In the genomic region with DNA sequence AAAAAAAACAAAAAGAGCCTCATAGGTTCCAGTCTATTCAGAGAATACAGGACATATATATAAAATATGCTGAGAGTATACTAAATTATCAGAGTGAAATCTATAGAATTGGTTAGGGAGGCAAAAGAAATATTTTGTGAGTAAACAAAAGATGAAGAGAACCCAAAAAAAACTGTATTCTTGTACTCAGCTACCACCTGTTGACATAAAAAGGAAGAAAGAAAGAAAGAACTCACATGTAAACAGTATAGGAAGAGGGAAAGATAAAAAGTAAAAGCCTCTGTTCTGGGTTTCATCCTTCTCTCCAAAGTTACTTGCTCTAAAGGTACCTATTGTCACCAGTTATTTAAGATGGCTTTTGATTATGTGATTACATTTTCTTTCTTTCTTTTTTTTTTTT, we compare ENCODE assay signal across 7 cellular contexts. TPM values are rescaled to one million over a fixed set of nuclear protein-coding genes. Genes with fewer than 3 reads are reported as not detected.
"Had no signal": no experiment of that assay in that cellular context is flagged by ENCODE, and none has a peak within 500 bp of the region (broad histone marks: within the 10 kb centered on the region; RNA-seq: fewer than 3 reads in every experiment).

No MANE protein-coding gene starts in this region.

- H3K27ac ChIP-seq: HL-60 had no signal

- H3K4me3 ChIP-seq: K562 had no signal

- H3K27me3 Mint-ChIP-seq: IgD-negative memory B cell had no signal

- H3K27ac Mint-ChIP-seq: IgD-negative memory B cell had no signal

- DNase-seq: IMR-90, KBM-7, KG1 had no signal

- H3K4me3 Mint-ChIP-seq: IgD-negative memory B cell had no signal

- H3K9me3 Mint-ChIP-seq: IgD-negative memory B cell had no signal

RNA-seq across cellular contexts. Expression of gene BNIPL, which starts 9.9 kb away (rescaled TPM):
- total RNA-seq: HT1080 had no signal
